Comparison of ENCODE assay signal across 10 cellular contexts in the genomic region with DNA sequence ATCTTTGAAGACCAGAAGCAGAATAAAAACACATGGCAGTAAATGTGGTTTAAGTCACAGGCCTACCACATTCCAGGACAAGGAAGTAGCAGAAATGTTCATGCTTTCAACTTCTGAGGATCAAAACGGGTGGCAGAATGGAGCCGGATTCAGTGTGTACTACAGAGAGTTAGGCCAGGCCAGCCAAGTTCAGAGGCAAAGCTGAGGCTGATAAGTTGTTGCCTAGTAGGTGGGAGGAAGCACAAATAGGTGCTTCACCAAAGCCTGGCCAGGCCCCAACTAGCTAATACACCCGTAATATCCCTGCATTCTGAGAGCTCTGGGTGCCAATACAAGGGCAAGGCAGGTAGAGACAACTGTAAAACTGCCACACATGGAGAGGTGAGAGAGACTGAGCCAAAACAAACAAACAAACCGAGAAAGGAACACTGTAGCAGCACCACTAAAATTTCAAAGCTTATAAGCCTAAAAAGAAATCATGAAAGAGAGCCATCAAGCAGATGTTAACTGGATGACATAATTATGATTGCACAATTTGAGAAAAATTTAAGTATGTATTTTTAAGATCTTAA.
DNase-seq lines count a peak whose midpoint lies in the region; ATAC-seq and TF ChIP-seq lines count a peak whose summit lies in the region.
"Had no signal": no experiment of that assay in that cellular context is flagged by ENCODE, and none has a peak within 500 bp of the region (broad histone marks: within the 10 kb centered on the region; RNA-seq: fewer than 3 reads in every experiment).

No MANE protein-coding gene starts in this region.

- H3K27ac Mint-ChIP-seq in glutamatergic neuron (ENCODE audit: unreplicated experiment), result no peak overlapping the region

- H3K27me3 Mint-ChIP-seq in glutamatergic neuron (ENCODE audit: unreplicated experiment), result no peaks in the 10 kb centered on the region

- H3K9me3 Mint-ChIP-seq in glutamatergic neuron (ENCODE audit: unreplicated experiment), result peaks cover 3% of the 10 kb centered on the region

- intact Hi-C loops in psoas muscle (cut with DNase I), result no loop called here

- H3K4me1 Mint-ChIP-seq in glutamatergic neuron (ENCODE audit: low read depth, unreplicated experiment), result no peaks in the 10 kb centered on the region

- no peak for TF ChIP-seq CTCF in 22Rv1 (IDR thresholded peaks at IDR 0.05)
- no peak for TF ChIP-seq CTCF in LNCaP clone FGC (IDR thresholded peaks at IDR 0.05; ENCODE audit: control insufficient read depth, extremely low read depth, insufficient read depth)
- TF ChIP-seq CTCF in VCaP (conservative IDR thresholded peaks at IDR 0.05), result no peak
- TF ChIP-seq CTCF in psoas muscle (IDR thresholded peaks at IDR 0.05), result no peak
- no peak for TF ChIP-seq CTCF in glutamatergic neuron (IDR thresholded peaks at IDR 0.05; ENCODE audit: partially characterized antibody, unreplicated experiment)

- WGBS in psoas muscle, 3 donors, result 39 to 57% (median 44%) methylated on average over 4 of the region's 4 CpGs

- no peak overlapping the region for H3K4me3 Mint-ChIP-seq in glutamatergic neuron (ENCODE audit: unreplicated experiment)

- H3K36me3 ChIP-seq in psoas muscle (ENCODE audit: insufficient read depth in 1 of 2, low read depth in 1 of 2), result no peaks in the 10 kb centered on the region

- H3K27ac ChIP-seq in 22Rv1 (peak overlapping the region; percentile 26; the same call in 1 of the 2 replicates), VCaP (peak overlapping the region; percentile 69), psoas muscle (no peak overlapping the region)

- no peaks in the 10 kb centered on the region for H3K4me1 ChIP-seq in psoas muscle

- H3K36me3 Mint-ChIP-seq in glutamatergic neuron (ENCODE audit: unreplicated experiment), result no peaks in the 10 kb centered on the region

- no peak overlapping the region for H3K4me3 ChIP-seq in LNCaP clone FGC (ENCODE audit: low read depth, low read length)
- no peak overlapping the region for H3K4me3 ChIP-seq in psoas muscle

- H3K9me3 ChIP-seq in psoas muscle, result no peaks in the 10 kb centered on the region

- H3K27me3 ChIP-seq in psoas muscle (ENCODE audit: insufficient read depth in 3 of 3, low read length in 2 of 3), result no peaks in the 10 kb centered on the region

- ATAC-seq in HG02870 (IDR thresholded peaks at IDR 0.05; ENCODE audit: unreplicated experiment) (no peak), psoas muscle (no peak)
- ATAC-seq: Panc1 had no signal

- DNase-seq in LNCaP clone FGC (ENCODE audit: low read depth) (peak; percentile 76), iris pigment epithelial cell (ENCODE audit: low read depth) (peak; percentile 42), psoas muscle (no peak), NCI-H187 (lab: John Stamatoyannopoulos, UW) (no peak), glutamatergic neuron (no peak)
- DNase-seq: GOT3 had no signal

Comparison
In these comparisons a context has a peak if more than half of its experiments do, and no peak if none do; other contexts are left out.
1. DNase-seq: peak in LNCaP clone FGC (single experiment) and iris pigment epithelial cell (single experiment); none in psoas muscle (0 of 2), NCI-H187 (0 of 2) and glutamatergic neuron (single experiment).